ENCODE assay signal across 18 cellular contexts in the genomic region with DNA sequence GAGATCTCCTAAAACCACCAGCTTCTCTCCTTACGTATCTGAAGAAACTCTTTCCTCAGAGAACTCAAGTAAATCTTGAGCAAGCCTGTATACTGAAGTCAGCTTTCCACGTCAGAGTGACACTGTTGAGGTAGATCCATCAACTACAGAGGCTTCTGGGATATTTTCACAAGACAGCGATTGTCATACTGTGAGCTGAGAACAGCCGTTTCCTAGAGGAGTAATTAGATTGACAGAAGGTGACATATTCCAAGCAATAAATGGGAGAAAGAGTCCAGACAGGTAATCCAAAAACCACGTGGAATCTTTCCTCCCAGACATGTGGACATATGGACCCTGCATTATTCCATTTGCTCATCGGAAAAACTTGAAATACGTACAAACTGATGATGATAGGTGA.
DNase-seq lines count a peak whose midpoint lies in the region; ATAC-seq, FAIRE-seq and TF ChIP-seq lines count a peak whose summit lies in the region.
"Had no signal": no experiment of that assay in that cellular context is flagged by ENCODE, and none has a peak within 500 bp of the region (broad histone marks: within the 10 kb centered on the region; RNA-seq: fewer than 3 reads in every experiment).

No MANE protein-coding gene starts in this region.

- H3K27me3 ChIP-seq in psoas muscle (ENCODE audit: insufficient read depth in 3 of 3, low read length in 2 of 3): no peaks in the 10 kb centered on the region
- H3K27me3 ChIP-seq in effector memory CD4-positive, alpha-beta T cell (replicated peaks; ENCODE audit: control insufficient read depth, insufficient read depth, low read length, poor library complexity, severe bottlenecking): no peaks in the 10 kb centered on the region

- peak overlapping the region; percentile 50 for H3K27ac ChIP-seq in psoas muscle
- no peak overlapping the region for H3K27ac ChIP-seq in effector memory CD4-positive, alpha-beta T cell (ENCODE audit: insufficient read depth, low read length, poor library complexity, severe bottlenecking)
- H3K27ac ChIP-seq: A549, KMS-11 had no signal

- intact Hi-C loops in psoas muscle (cut with DNase I): no loop called here

- peak; percentile 48 for DNase-seq in G401 (ENCODE audit: low spot score)
- no peak for DNase-seq in GM12892 (ENCODE audit: insufficient read length)
- peak; percentile 37 for DNase-seq in cerebellar cortex (ENCODE audit: low spot score)
- no peak for DNase-seq in psoas muscle
- no peak for DNase-seq in effector memory CD4-positive, alpha-beta T cell
- no peak for DNase-seq in SK-N-DZ (ENCODE audit: low spot score)
- DNase-seq: CD8-positive, alpha-beta T cell; COR-L47; DMS153; DMS79 treated with DMSO at 0.1 percent for 48 hours; EL; GDM1; H7 had no signal

- FAIRE-seq in GM12892 (lab: Jason Lieb, UNC): peak; percentile 21
- FAIRE-seq: A549, D721Med had no signal

- peaks cover 0 to 39% of the 10 kb centered on the region in 2 donors for H3K36me3 ChIP-seq in psoas muscle (ENCODE audit: insufficient read depth in 1 of 2, low read depth in 1 of 2)
- no peaks in the 10 kb centered on the region for H3K36me3 ChIP-seq in effector memory CD4-positive, alpha-beta T cell (ENCODE audit: control insufficient read depth, insufficient read depth, low read length)

- peaks cover 37% of the 10 kb centered on the region for H3K4me1 ChIP-seq in psoas muscle
- no peaks in the 10 kb centered on the region for H3K4me1 ChIP-seq in effector memory CD4-positive, alpha-beta T cell (ENCODE audit: control insufficient read depth, insufficient read depth, low read length, poor library complexity, severe bottlenecking)
- H3K4me1 ChIP-seq: A549 had no signal

- TF ChIP-seq CTCF in psoas muscle (IDR thresholded peaks at IDR 0.05): no peak

- in situ Hi-C loops in G401 (cut with HindIII; ENCODE audit: low sequenced_read_pairs): no loop called here

- ATAC-seq in psoas muscle (peak in 1 of 4 donors; percentile 48), GM21528 (IDR thresholded peaks at IDR 0.05; ENCODE audit: low FRiP score, unreplicated experiment) (no peak)
- ATAC-seq: A549; CD8-positive, alpha-beta T cell; GM23338 had no signal

- WGBS in psoas muscle, 3 donors: 79 to 82% (median 82%) methylated on average over 7 of the region's 7 CpGs

- TF ChIP-seq POLR2A in GM12892 (IDR thresholded peaks at IDR 0.05; ENCODE audit: low read depth, low read length): no peak

- no peaks in the 10 kb centered on the region for H3K9me3 ChIP-seq in psoas muscle
- no peaks in the 10 kb centered on the region for H3K9me3 ChIP-seq in effector memory CD4-positive, alpha-beta T cell (ENCODE audit: control insufficient read depth, low read length)
- H3K9me3 ChIP-seq: A549 had no signal

- no peak overlapping the region for H3K4me3 ChIP-seq in psoas muscle
- no peak overlapping the region for H3K4me3 ChIP-seq in effector memory CD4-positive, alpha-beta T cell (ENCODE audit: insufficient read depth, low read depth, low read length, poor library complexity, severe bottlenecking)
- H3K4me3 ChIP-seq: A549, GM23338 had no signal

Comparison
In these comparisons a context has a peak if more than half of its experiments do, and no peak if none do; other contexts are left out.
1. DNase-seq: peak in G401 (single experiment) and cerebellar cortex (single experiment); none in GM12892 (single experiment), psoas muscle (0 of 2), effector memory CD4-positive, alpha-beta T cell (0 of 3) and SK-N-DZ (single experiment).